In the genomic region with DNA sequence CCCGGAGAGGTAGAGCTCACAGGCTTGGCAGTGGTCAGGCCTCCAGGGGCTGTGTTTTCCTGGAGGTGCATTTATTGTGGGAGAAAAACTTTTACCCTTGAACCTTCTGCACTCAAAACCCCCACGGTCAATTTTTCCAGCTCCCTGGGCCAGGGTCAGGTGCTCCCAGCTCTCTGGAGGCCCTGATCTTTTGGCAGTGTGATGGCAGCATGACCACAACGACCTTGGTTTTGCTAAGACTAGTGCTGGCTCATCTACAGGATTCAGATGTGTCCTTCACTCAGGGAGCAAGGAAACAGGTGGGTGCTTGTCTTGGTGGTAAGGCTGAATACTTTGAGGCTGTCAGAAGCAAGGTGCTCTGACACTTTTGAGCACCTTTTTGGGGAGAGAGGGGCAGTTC, we compare ENCODE assay signal across 27 cellular contexts.
"Had no signal": no experiment of that assay in that cellular context is flagged by ENCODE, and none has a peak within 500 bp of the region (broad histone marks: within the 10 kb centered on the region; RNA-seq: fewer than 3 reads in every experiment).

No MANE protein-coding gene starts in this region.

- H3K27ac ChIP-seq: KMS-11, Peyer's patch, RWPE1 had no signal

- H3K27ac Mint-ChIP-seq: activated naive CD4-positive, alpha-beta T cell treated with anti-CD3 and anti-CD28 coated beads, Interleukin-2, amount 10 ng/mL, durations not matched to agents 7 days and 5 days; activated naive CD8-positive, alpha-beta T cell treated with anti-CD3 and anti-CD28 coated beads for 36 hours; activated T-cell treated with anti-CD3 and anti-CD28 coated beads, Interleukin-2, amount 50 U/mL, for 72 hours; activated T-helper 2 cell treated with anti-CD3 and anti-CD28 coated beads, Interferon-gamma antibody, Interleukin-2, Interleukin-4, amounts not matched to agents 10 μg/mL and 5 μg/mL and 100 μg/mL, durations not matched to agents 14 hours and 24 hours and 36 hours; T-helper 1 cell treated with Interleukin-12 subunit alpha and Interleukin-12 subunit beta and Interleukin-4 antibody, amounts not matched to agents 30 μg/mL and 1 μg/mL, for 36 hours; WTC11 had no signal

- H3K9me3 ChIP-seq: MG63, Peyer's patch had no signal

- H3K4me3 Mint-ChIP-seq: activated naive CD4-positive, alpha-beta T cell treated with anti-CD3 and anti-CD28 coated beads, Interleukin-2, amount 10 ng/mL, durations not matched to agents 7 days and 5 days; activated naive CD8-positive, alpha-beta T cell treated with anti-CD3 and anti-CD28 coated beads for 36 hours; activated T-cell treated with anti-CD3 and anti-CD28 coated beads, Interleukin-2, amount 50 U/mL, for 72 hours; T-helper 1 cell treated with Interleukin-12 subunit alpha and Interleukin-12 subunit beta and Interleukin-4 antibody, amounts not matched to agents 30 μg/mL and 1 μg/mL, for 36 hours; WTC11 had no signal

- H3K27me3 Mint-ChIP-seq: activated naive CD4-positive, alpha-beta T cell treated with anti-CD3 and anti-CD28 coated beads, Interleukin-2, amount 10 ng/mL, durations not matched to agents 7 days and 5 days; activated naive CD8-positive, alpha-beta T cell treated with anti-CD3 and anti-CD28 coated beads for 36 hours had no signal

- H3K9me3 Mint-ChIP-seq: activated naive CD8-positive, alpha-beta T cell treated with anti-CD3 and anti-CD28 coated beads for 36 hours; activated T-cell treated with anti-CD3 and anti-CD28 coated beads, Interleukin-2, amount 50 U/mL, for 72 hours; activated T-helper 2 cell treated with anti-CD3 and anti-CD28 coated beads, Interferon-gamma antibody, Interleukin-2, Interleukin-4, amounts not matched to agents 10 μg/mL and 5 μg/mL and 100 μg/mL, durations not matched to agents 14 hours and 24 hours and 36 hours; T-helper 1 cell treated with Interleukin-12 subunit alpha and Interleukin-12 subunit beta and Interleukin-4 antibody, amounts not matched to agents 30 μg/mL and 1 μg/mL, for 36 hours had no signal

- ATAC-seq: activated T-cell treated with anti-CD3 and anti-CD28 coated beads, Interleukin-2, amount 50 U/mL, for 72 hours; WTC11 had no signal

- DNase-seq: activated CD4-positive, alpha-beta T cell treated with anti-CD3 and anti-CD28 coated beads for 48 hours; activated CD4-positive, alpha-beta T cell treated with anti-CD3 and anti-CD28 coated beads, Interleukin-2, amount 50 U/mL, for 4 hours; activated CD4-positive, CD25-positive, alpha-beta regulatory T cell treated with anti-CD3 and anti-CD28 coated beads, Interleukin-2, amount 50 U/mL, for 72 hours; activated CD8-positive, alpha-beta memory T cell treated with anti-CD3 and anti-CD28 coated beads for 24 hours; activated gamma-delta T cell treated with Interleukin-2 at 50 U/mL for 16 hours; activated naive CD4-positive, alpha-beta T cell treated with anti-CD3 and anti-CD28 coated beads, Interleukin-2, amount 10 ng/mL, durations not matched to agents 7 days and 5 days; activated naive CD8-positive, alpha-beta T cell treated with anti-CD3 and anti-CD28 coated beads for 36 hours; activated T-cell treated with anti-CD3 and anti-CD28 coated beads, Interleukin-2, amount 50 U/mL, for 72 hours; anterior cingulate cortex; caudate nucleus; MG63; MV-4-11; NCI-H1105; NCI-H1436; NCI-H1694 treated with DMSO at 0.1 percent for 48 hours; NCI-H2029 treated with DMSO at 0.1 percent for 48 hours; NCI-H345; NCI-H510A; NCI-H526 treated with DMSO at 0.1 percent for 48 hours; NK-92 treated with Interleukin-12 subunit alpha and Interleukin-12 subunit beta, amount 100 ng/mL, for 24 hours; Peyer's patch; SHP77 treated with DMSO at 0.1 percent for 48 hours had no signal

- H3K27me3 ChIP-seq: MG63, Peyer's patch had no signal

- H3K4me1 ChIP-seq: Peyer's patch had no signal

- H3K4me3 ChIP-seq: MG63, Peyer's patch had no signal

- H3K4me1 Mint-ChIP-seq: activated naive CD4-positive, alpha-beta T cell treated with anti-CD3 and anti-CD28 coated beads, Interleukin-2, amount 10 ng/mL, durations not matched to agents 7 days and 5 days; activated naive CD8-positive, alpha-beta T cell treated with anti-CD3 and anti-CD28 coated beads for 36 hours; WTC11 had no signal

- H3K9ac ChIP-seq: KMS-11 had no signal
